Comparison of ENCODE assay signal across 8 cellular contexts in the genomic region with DNA sequence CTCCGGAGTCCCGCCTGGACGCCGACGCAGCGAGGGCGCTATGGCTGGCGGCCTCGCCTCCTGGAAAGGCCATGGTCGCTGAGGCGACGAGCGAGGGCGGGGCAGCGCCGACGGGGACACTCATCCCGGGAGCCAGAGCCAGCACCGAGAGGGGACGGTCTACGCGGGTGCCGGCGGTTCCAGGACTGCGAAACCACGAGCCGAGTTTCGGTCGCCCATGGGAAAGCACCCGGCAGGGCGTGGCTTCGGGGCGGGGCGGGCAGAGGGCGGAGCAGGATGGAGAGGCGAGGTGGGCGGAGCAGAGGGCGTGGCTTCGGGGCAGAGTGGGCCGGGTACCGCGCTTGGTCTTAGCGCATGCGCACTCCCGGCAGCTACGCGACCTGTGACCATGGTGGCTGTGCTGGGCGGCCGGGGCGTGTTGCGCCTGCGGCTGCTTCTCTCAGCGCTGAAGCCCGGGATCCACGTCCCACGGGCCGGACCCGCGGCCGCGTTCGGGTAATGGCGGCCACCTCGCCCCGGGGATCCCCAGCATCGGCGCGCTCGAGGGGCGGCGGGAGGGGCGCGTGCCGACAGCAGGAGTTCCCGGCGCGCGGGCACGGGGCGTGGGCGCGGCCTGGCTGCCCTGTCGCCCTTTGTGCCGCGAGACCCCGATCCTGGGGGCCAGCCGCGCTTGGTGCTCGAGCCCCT. TPM values are rescaled to one million over a fixed set of nuclear protein-coding genes. Genes with fewer than 3 reads are reported as not detected.
A peak's percentile ranks its signal among the peaks of the same experiment; 100 is the strongest.
DNase-seq lines count a peak whose midpoint lies in the region; ATAC-seq, FAIRE-seq and TF ChIP-seq lines count a peak whose summit lies in the region.

A gene (plus strand): TSS at position 359 of the 687 bp plus-strand sequence. CDS start 30 bp downstream, at position 389.

- peak within 1 kb of the TSS; percentile 83 for H3K4me3 Mint-ChIP-seq in natural killer cell treated with Interleukin-12 subunit alpha and Interleukin-12 subunit beta and Interleukin-15 and Interleukin-18, amount 100 ng/mL, for 72 hours

- peak; percentile 87 for TF ChIP-seq POLR2A in H54 (IDR thresholded peaks at IDR 0.05; ENCODE audit: low read depth, low read length)

- H3K36me3 Mint-ChIP-seq in natural killer cell treated with Interleukin-12 subunit alpha and Interleukin-12 subunit beta and Interleukin-15 and Interleukin-18, amount 100 ng/mL, for 72 hours: no peaks in the 10 kb centered on the region

- ATAC-seq in natural killer cell treated with Interleukin-12 subunit alpha and Interleukin-12 subunit beta and Interleukin-15 and Interleukin-18, amount 100 ng/mL, for 72 hours: peak; percentile 96 to 97

- peak within 1 kb of the TSS; percentile 72 to 80 for H3K27ac Mint-ChIP-seq in natural killer cell treated with Interleukin-12 subunit alpha and Interleukin-12 subunit beta and Interleukin-15 and Interleukin-18, amount 100 ng/mL, for 72 hours

- H3K4me1 Mint-ChIP-seq in natural killer cell treated with Interleukin-12 subunit alpha and Interleukin-12 subunit beta and Interleukin-15 and Interleukin-18, amount 100 ng/mL, for 72 hours (ENCODE audit: low read depth in 2 of 2): peaks cover 15 to 17% of the 10 kb centered on the region in 2 donors

- H3K9me3 Mint-ChIP-seq in natural killer cell treated with Interleukin-12 subunit alpha and Interleukin-12 subunit beta and Interleukin-15 and Interleukin-18, amount 100 ng/mL, for 72 hours: no peaks in the 10 kb centered on the region

- H3K27me3 Mint-ChIP-seq in natural killer cell treated with Interleukin-12 subunit alpha and Interleukin-12 subunit beta and Interleukin-15 and Interleukin-18, amount 100 ng/mL, for 72 hours: no peaks in the 10 kb centered on the region

- CTCF ChIA-PET in RWPE1 (lab: Yijun Ruan, JAX): no interaction called here

- peak within 1 kb of the TSS; percentile 84 for H3K4me3 ChIP-seq in fibroblast of pulmonary artery (replicated peaks; ENCODE audit: low read depth, low read length)

- peak within 1 kb of the TSS; percentile 88 for H3K27ac ChIP-seq in RWPE1

- POLR2A ChIA-PET in RWPE1 (lab: Yijun Ruan, JAX; ENCODE audit: low non-redundant PET): interaction anchor here (1.0 kb wide), 1 partner anchor 91 kb away, joined by 3 read pairs; no protein-coding TSS in a partner anchor

- peak; percentile 66 for FAIRE-seq in H54 (lab: Jason Lieb, UNC)

- DNase-seq in ELF-1 (ENCODE audit: low read depth, low spot score): peak; percentile 94
- peak; percentile 94 for DNase-seq in H54 (ENCODE audit: insufficient read length, low spot score)
- DNase-seq in LoVo (ENCODE audit: low spot score): peak; percentile 98
- DNase-seq in RWPE1 (ENCODE audit: low spot score): peak; percentile 99
- DNase-seq in activated effector memory CD4-positive, alpha-beta T cell treated with Interleukin-2 at 50 U/mL for 16 hours: peak; percentile 97
- DNase-seq in fibroblast of pulmonary artery (ENCODE audit: low read depth): peak; percentile 94
- peak; percentile 100 for DNase-seq in natural killer cell treated with Interleukin-12 subunit alpha and Interleukin-12 subunit beta and Interleukin-15 and Interleukin-18, amount 100 ng/mL, for 72 hours (ENCODE audit: low spot score)
- peak; percentile 99 for DNase-seq in stimulated activated naive CD4-positive, alpha-beta T cell treated with Interleukin-2 at 50 U/mL for 16 hours (lab: John Stamatoyannopoulos, UW)

- TF ChIP-seq CTCF in RWPE1 (conservative IDR thresholded peaks at IDR 0.05; ENCODE audit: low read depth) (no peak), fibroblast of pulmonary artery (IDR thresholded peaks at IDR 0.05; ENCODE audit: low read length, missing control alignments) (no peak)

RNA-seq across cellular contexts. Expression of the gene that starts here (rescaled TPM):
- 1 to 10 TPM; 5.6 to 7.3 TPM for total RNA-seq in natural killer cell treated with Interleukin-12 subunit alpha and Interleukin-12 subunit beta and Interleukin-15 and Interleukin-18, amount 100 ng/mL, for 72 hours

Comparison
In these comparisons a context has a peak if more than half of its experiments do, and no peak if none do; other contexts are left out.
1. Peak in every context shown above with its lines: DNase-seq, ATAC-seq, H3K4me3 ChIP-seq and H3K27ac ChIP-seq.